Comparison of ENCODE assay signal across 25 cellular contexts in genomic region chr5:164518741-164519080, GRCh38.
"Had no signal": no experiment of that assay in that cellular context is flagged by ENCODE, and none has a peak within 500 bp of the region (broad histone marks: within the 10 kb centered on the region; RNA-seq: fewer than 3 reads in every experiment).

No MANE protein-coding gene starts in this region.

- H3K27me3 ChIP-seq: esophagus squamous epithelium, ovary, sigmoid colon, spleen, tibial nerve, upper lobe of right lung, uterus had no signal

- H3K27ac ChIP-seq: esophagus squamous epithelium, lower lobe of right lung, ovary, psoas muscle, sigmoid colon, spleen, thoracic aorta, tibial nerve, upper lobe of right lung, uterus had no signal

- ATAC-seq: effector memory CD8-positive, alpha-beta T cell; left ventricle myocardium superior; lower lobe of right lung; naive thymus-derived CD4-positive, alpha-beta T cell; psoas muscle; right cardiac atrium; stimulated activated memory B cell treated with anti-CD40 and anti-IgM and Interleukin-4, amounts not matched to agents 10 μg/mL and 1 μg/mL and 100 μg/mL, for 72 hours; stimulated activated naive CD8-positive, alpha-beta T cell treated with anti-CD3 and anti-CD28 coated beads, Interleukin-15, Interleukin-2, amounts not matched to agents 100 U/mL and 50 U/mL, for 24 hours; upper lobe of right lung had no signal

- DNase-seq: cortex of kidney; effector memory CD8-positive, alpha-beta T cell; erythroblast; esophagus squamous epithelium; hypothalamus; immature natural killer cell; left ventricle myocardium superior; lower lobe of right lung; midbrain; naive thymus-derived CD4-positive, alpha-beta T cell; nucleus accumbens; ovary; posterior cingulate gyrus; psoas muscle; right cardiac atrium; sigmoid colon; spleen; stimulated activated CD4-positive, alpha-beta T cell treated with anti-CD3 and anti-CD28 coated beads, Interleukin-4, amount 100 ng/mL, for 4 hours; stimulated activated naive CD8-positive, alpha-beta T cell treated with anti-CD3 and anti-CD28 coated beads, Interleukin-15, Interleukin-2, amounts not matched to agents 100 U/mL and 50 U/mL, for 24 hours; substantia nigra; upper lobe of right lung; uterus had no signal

- H3K9me3 ChIP-seq: esophagus squamous epithelium, lower lobe of right lung, ovary, psoas muscle, sigmoid colon, spleen, thoracic aorta, tibial nerve, upper lobe of right lung, uterus had no signal

- H3K4me3 ChIP-seq: esophagus squamous epithelium, lower lobe of right lung, ovary, psoas muscle, sigmoid colon, spleen, thoracic aorta, tibial nerve, upper lobe of right lung, uterus had no signal

- H3K36me3 ChIP-seq: esophagus squamous epithelium, lower lobe of right lung, ovary, sigmoid colon, spleen, thoracic aorta, tibial nerve, upper lobe of right lung, uterus had no signal

- H3K4me1 ChIP-seq: esophagus squamous epithelium, lower lobe of right lung, psoas muscle, sigmoid colon, spleen, tibial nerve, upper lobe of right lung, uterus had no signal
